9 cellular contexts compared by ENCODE assay signal in the genomic region with DNA sequence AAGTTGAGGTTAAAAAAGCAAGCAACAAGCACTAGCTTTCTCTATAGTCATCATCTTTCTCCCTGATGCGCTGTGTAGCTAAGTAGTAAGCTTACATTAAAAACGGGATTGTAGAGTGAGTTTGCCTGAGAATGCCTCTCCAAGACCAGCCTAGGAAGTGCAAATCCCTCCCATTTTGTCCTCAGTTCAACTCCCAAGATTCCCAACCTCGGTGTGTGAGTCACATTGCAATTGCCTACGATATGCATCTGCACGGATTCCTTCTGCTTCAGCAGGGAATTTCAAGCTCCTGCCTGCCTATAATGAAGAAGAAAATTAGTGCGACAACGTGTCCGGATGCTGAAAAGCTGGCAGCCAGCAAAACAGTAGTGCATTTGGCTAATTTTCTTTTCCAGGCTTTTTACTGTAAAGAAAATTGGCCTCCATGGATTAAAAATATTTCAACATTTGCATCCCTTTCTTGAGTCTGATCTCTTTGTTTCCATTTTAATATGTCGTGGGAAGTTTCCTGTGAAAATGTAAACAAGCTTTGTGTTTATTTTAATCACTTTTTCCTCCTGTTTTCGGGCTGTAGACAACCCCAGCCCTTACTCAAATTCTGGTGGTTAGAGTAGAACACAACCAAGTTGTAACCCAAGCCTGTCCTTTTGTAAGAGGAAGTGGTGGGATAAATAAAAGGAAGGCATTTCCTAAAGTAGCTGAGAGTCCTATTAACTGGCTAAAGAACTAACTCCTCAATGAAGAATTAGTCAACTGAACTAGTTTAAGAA. TPM values are rescaled to one million over a fixed set of nuclear protein-coding genes. Genes with fewer than 3 reads are reported as not detected.
A peak's percentile ranks its signal among the peaks of the same experiment; 100 is the strongest.
DNase-seq lines count a peak whose midpoint lies in the region; ATAC-seq and TF ChIP-seq lines count a peak whose summit lies in the region.
"Had no signal": no experiment of that assay in that cellular context is flagged by ENCODE, and none has a peak within 500 bp of the region (broad histone marks: within the 10 kb centered on the region; RNA-seq: fewer than 3 reads in every experiment).

No MANE protein-coding gene starts in this region.

- H3K27me3 Mint-ChIP-seq in activated T-cell treated with anti-CD3 and anti-CD28 coated beads, Interleukin-2, amount 50 U/mL, for 24 hours = peaks cover 18% of the 10 kb centered on the region

- peaks cover 0 to 51% (median 12%) of the 10 kb centered on the region in 11 experiments; a peak in 15 of 22 replicates for H3K9me3 ChIP-seq in BLaER1 treated with 17β-estradiol and CSF1 and Interleukin-3, amounts not matched to agents 10 nM and 100 nM (replicated peaks in 1 of 11)
- H3K9me3 ChIP-seq: adrenal gland had no signal

- H3K27me3 ChIP-seq in BLaER1 treated with 17β-estradiol and CSF1 and Interleukin-3, amounts not matched to agents 10 nM and 100 nM = no peaks in the 10 kb centered on the region
- no peaks in the 10 kb centered on the region for H3K27me3 ChIP-seq in dorsolateral prefrontal cortex
- H3K27me3 ChIP-seq: adrenal gland had no signal

- intact Hi-C loops in dorsolateral prefrontal cortex (cut with DNase I) = no loop called here

- peaks cover 0 to 31% (median 10%) of the 10 kb centered on the region in 10 experiments; a peak in 12 of 20 replicates for H3K4me1 ChIP-seq in BLaER1 treated with 17β-estradiol and CSF1 and Interleukin-3, amounts not matched to agents 10 nM and 100 nM

- no peak overlapping the region for H3K4me3 Mint-ChIP-seq in activated T-cell treated with anti-CD3 and anti-CD28 coated beads, Interleukin-2, amount 50 U/mL, for 24 hours

- peaks cover 0 to 13% (median 0%) of the 10 kb centered on the region in 11 experiments; a peak in 3 of 22 replicates for H3K36me3 ChIP-seq in BLaER1 treated with 17β-estradiol and CSF1 and Interleukin-3, amounts not matched to agents 10 nM and 100 nM
- H3K36me3 ChIP-seq: adrenal gland had no signal

- no peak overlapping the region for H3K9ac ChIP-seq in BLaER1 treated with 17β-estradiol and CSF1 and Interleukin-3, amounts not matched to agents 10 nM and 100 nM

- H3K27ac ChIP-seq in BLaER1 treated with 17β-estradiol and CSF1 and Interleukin-3, amounts not matched to agents 10 nM and 100 nM = peak overlapping the region in 4 of 11 experiments; percentile 16 to 46 (median 44); a peak in 6 of 22 replicates
- H3K27ac ChIP-seq in dorsolateral prefrontal cortex = no peak overlapping the region
- H3K27ac ChIP-seq: adrenal gland had no signal

- no peaks in the 10 kb centered on the region for H3K36me3 Mint-ChIP-seq in activated T-cell treated with anti-CD3 and anti-CD28 coated beads, Interleukin-2, amount 50 U/mL, for 24 hours (ENCODE audit: low read depth)

- no peak overlapping the region for H3K4me3 ChIP-seq in BLaER1 treated with 17β-estradiol and CSF1 and Interleukin-3, amounts not matched to agents 10 nM and 100 nM
- peak overlapping the region in 41 of 59 donors; percentile 1 to 50 (median 21) for H3K4me3 ChIP-seq in dorsolateral prefrontal cortex
- H3K4me3 ChIP-seq: adrenal gland had no signal

- TF ChIP-seq CTCF in dorsolateral prefrontal cortex (IDR thresholded peaks at IDR 0.05 in 54 of 56, conservative IDR thresholded peaks at IDR 0.05 in 2 of 56; ENCODE audit: low read depth in 1 of 56, partially characterized antibody in 56 of 56) = no peak

- H3K4me1 Mint-ChIP-seq in activated T-cell treated with anti-CD3 and anti-CD28 coated beads, Interleukin-2, amount 50 U/mL, for 24 hours (ENCODE audit: low read depth) = no peaks in the 10 kb centered on the region

- DNase-seq in NCI-H2227 (lab: John Stamatoyannopoulos, UW; ENCODE audit: unreplicated experiment) (peak; percentile 86), dorsolateral prefrontal cortex (peak in 4 of 10 donors; percentile 7 to 33 (median 31)), mucosa of gallbladder (ENCODE audit: low spot score) (peak; percentile 20)
- no peak for DNase-seq in activated T-cell treated with anti-CD3 and anti-CD28 coated beads, Interleukin-2, amount 50 U/mL, for 24 hours

- H4K20me1 ChIP-seq in BLaER1 treated with 17β-estradiol and CSF1 and Interleukin-3, amounts not matched to agents 10 nM and 100 nM = no peaks in the 10 kb centered on the region

- peak overlapping the region in 7 of 11 experiments; percentile 21 to 73 (median 60); a peak in 12 of 22 replicates for H3K4me2 ChIP-seq in BLaER1 treated with 17β-estradiol and CSF1 and Interleukin-3, amounts not matched to agents 10 nM and 100 nM

- ATAC-seq in HG02571 (IDR thresholded peaks at IDR 0.05; ENCODE audit: unreplicated experiment) = no peak
- ATAC-seq in HG02759 (IDR thresholded peaks at IDR 0.05; ENCODE audit: unreplicated experiment) = no peak
- no peak for ATAC-seq in HG03175 (IDR thresholded peaks at IDR 0.05; ENCODE audit: unreplicated experiment)

- no peak overlapping the region for H3K27ac Mint-ChIP-seq in activated T-cell treated with anti-CD3 and anti-CD28 coated beads, Interleukin-2, amount 50 U/mL, for 24 hours

- peaks cover 16% of the 10 kb centered on the region for H3K9me3 Mint-ChIP-seq in activated T-cell treated with anti-CD3 and anti-CD28 coated beads, Interleukin-2, amount 50 U/mL, for 24 hours

RNA-seq across cellular contexts. Expression of a gene that starts 58.4 kb away (rescaled TPM):
- total RNA-seq in dorsolateral prefrontal cortex = 10 to 100 TPM; 15.8 to 39.0 (median 24.0) TPM
- 17.6 TPM for total RNA-seq in mucosa of gallbladder

Comparison
In these comparisons a context has a peak if more than half of its experiments do, and no peak if none do; other contexts are left out.
1. H3K4me3 ChIP-seq: peak in dorsolateral prefrontal cortex (41 of 59); none in BLaER1 treated with 17β-estradiol and CSF1 and Interleukin-3, amounts not matched to agents 10 nM and 100 nM (0 of 10).